ENCODE assay signal across 8 cellular contexts in the genomic region with DNA sequence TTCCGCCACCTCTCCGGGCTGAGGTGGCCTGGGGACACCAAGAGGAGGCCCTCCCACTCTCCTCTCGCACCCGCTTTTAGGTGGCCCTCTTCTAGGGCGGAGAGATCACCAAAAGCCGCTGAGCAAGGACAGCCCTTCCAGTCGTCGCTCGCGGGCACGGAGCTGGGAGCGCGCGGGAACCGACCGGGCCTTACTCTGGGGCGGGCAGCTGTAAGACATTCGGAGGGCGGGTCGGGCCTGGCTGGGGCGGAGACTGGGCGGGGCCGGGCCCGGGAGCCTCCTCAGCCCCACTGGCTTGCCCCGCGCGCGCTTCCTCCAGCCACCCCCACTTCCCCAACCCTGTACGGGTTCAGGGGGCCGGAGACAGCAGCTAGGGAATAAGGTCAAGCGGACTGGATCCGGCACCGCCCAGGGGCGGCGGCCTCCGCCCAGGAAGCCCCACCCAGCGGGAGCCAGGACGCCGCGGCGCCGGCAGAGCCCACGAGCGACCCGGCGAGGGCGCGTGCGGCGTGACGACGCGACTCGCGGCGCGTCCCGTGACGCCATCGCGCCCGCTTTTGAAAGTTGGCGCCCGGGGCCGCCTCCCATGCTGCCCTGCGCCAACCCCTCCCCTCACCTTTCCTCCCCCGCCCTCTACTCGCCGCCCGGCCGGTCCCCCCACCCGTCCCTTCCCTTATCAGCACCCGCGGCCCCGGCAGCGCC. TPM values are rescaled to one million over a fixed set of nuclear protein-coding genes. Genes with fewer than 3 reads are reported as not detected.
A peak's percentile ranks its signal among the peaks of the same experiment; 100 is the strongest.
DNase-seq lines count a peak whose midpoint lies in the region; ATAC-seq, FAIRE-seq and TF ChIP-seq lines count a peak whose summit lies in the region.

No MANE protein-coding gene starts in this region.

- peak; percentile 81 for DNase-seq in H54 (ENCODE audit: insufficient read length, low spot score)
- peak; percentile 88 for DNase-seq in LNCaP clone FGC (ENCODE audit: low read depth)
- peak; percentile 98 for DNase-seq in activated effector memory CD4-positive, alpha-beta T cell treated with anti-CD3 and anti-CD28 coated beads, Interleukin-2, amount 50 U/mL, for 16 hours
- DNase-seq in fibroblast of villous mesenchyme (ENCODE audit: low read depth): peak; percentile 98
- DNase-seq in neural crest cell (ENCODE audit: low read depth, low spot score): peak; percentile 83
- peak; percentile 98 for DNase-seq in stimulated activated naive CD8-positive, alpha-beta T cell treated with anti-CD3 and anti-CD28 coated beads, Interleukin-15, amount 100 ng/mL, for 72 hours

- H3K27me3 Mint-ChIP-seq in neural crest cell (ENCODE audit: low read depth): no peaks in the 10 kb centered on the region
- H3K27me3 Mint-ChIP-seq in stimulated activated naive CD8-positive, alpha-beta T cell treated with anti-CD3 and anti-CD28 coated beads, Interleukin-15, amount 100 ng/mL, for 72 hours: no peaks in the 10 kb centered on the region

- peak overlapping the region; percentile 70 for H3K4me3 ChIP-seq in LNCaP clone FGC (ENCODE audit: low read depth, low read length)
- peak overlapping the region; percentile 77 for H3K4me3 ChIP-seq in fibroblast of villous mesenchyme (ENCODE audit: low read depth, low read length)

- 0 out of 2 replicates have a peak, but pooled peaks cover 4% of the 10 kb centered on the region for H3K4me1 ChIP-seq in ES-I3 (ENCODE audit: insufficient read depth, low read length)

- peak overlapping the region; percentile 91 for H3K9ac ChIP-seq in ES-I3 (ENCODE audit: low read depth, low read length)

- peaks cover 30% of the 10 kb centered on the region for H3K4me1 Mint-ChIP-seq in neural crest cell
- peaks cover 55% of the 10 kb centered on the region for H3K4me1 Mint-ChIP-seq in stimulated activated naive CD8-positive, alpha-beta T cell treated with anti-CD3 and anti-CD28 coated beads, Interleukin-15, amount 100 ng/mL, for 72 hours

- peak; percentile 92 for ATAC-seq in stimulated activated naive CD8-positive, alpha-beta T cell treated with anti-CD3 and anti-CD28 coated beads, Interleukin-15, amount 100 ng/mL, for 72 hours

- peak overlapping the region; percentile 94 for H3K4me3 Mint-ChIP-seq in neural crest cell
- H3K4me3 Mint-ChIP-seq in stimulated activated naive CD8-positive, alpha-beta T cell treated with anti-CD3 and anti-CD28 coated beads, Interleukin-15, amount 100 ng/mL, for 72 hours: peak overlapping the region; percentile 89 to 94

- TF ChIP-seq CTCF in LNCaP clone FGC (IDR thresholded peaks at IDR 0.05; ENCODE audit: control insufficient read depth, extremely low read depth, insufficient read depth) (no peak), fibroblast of villous mesenchyme (IDR thresholded peaks at IDR 0.05; ENCODE audit: insufficient read depth, low read depth, low read length) (no peak), neural crest cell (conservative IDR thresholded peaks at IDR 0.05) (no peak)

- no peaks in the 10 kb centered on the region for H3K36me3 Mint-ChIP-seq in neural crest cell (ENCODE audit: low read depth)

- H3K9me3 Mint-ChIP-seq in neural crest cell: no peaks in the 10 kb centered on the region
- H3K9me3 Mint-ChIP-seq in stimulated activated naive CD8-positive, alpha-beta T cell treated with anti-CD3 and anti-CD28 coated beads, Interleukin-15, amount 100 ng/mL, for 72 hours: no peaks in the 10 kb centered on the region

- H3K27ac Mint-ChIP-seq in neural crest cell (ENCODE audit: unreplicated experiment): peak overlapping the region; percentile 84
- H3K27ac Mint-ChIP-seq in stimulated activated naive CD8-positive, alpha-beta T cell treated with anti-CD3 and anti-CD28 coated beads, Interleukin-15, amount 100 ng/mL, for 72 hours: peak overlapping the region; percentile 93 to 98

- no peaks in the 10 kb centered on the region for H3K9me3 ChIP-seq in ES-I3 (ENCODE audit: control insufficient read depth, insufficient read depth, low read length)

- peak; percentile 77 for FAIRE-seq in H54 (lab: Jason Lieb, UNC)

- no peaks in the 10 kb centered on the region for H3K36me3 ChIP-seq in ES-I3 (ENCODE audit: insufficient read depth, low read length)

- TF ChIP-seq POLR2A in H54 (IDR thresholded peaks at IDR 0.05; ENCODE audit: low read depth, low read length): peak; percentile 71
- peak; percentile 97 for TF ChIP-seq POLR2A in Raji (IDR thresholded peaks at IDR 0.05; ENCODE audit: insufficient read depth, low read depth, low read length)

RNA-seq across cellular contexts. Expression of a gene that starts 0.4 kb away (rescaled TPM):
- total RNA-seq in fibroblast of villous mesenchyme: 26.1 and 33.7 TPM in 2 replicates
- total RNA-seq in neural crest cell: 78.8 and 79.8 TPM in 2 replicates

RNA-seq across cellular contexts. Expression of a gene that starts 33.3 kb away (rescaled TPM):
- total RNA-seq in fibroblast of villous mesenchyme: 25.5 and 35.1 TPM in 2 replicates
- 60.6 and 65.7 TPM in 2 replicates for total RNA-seq in neural crest cell

Comparison
In these comparisons a context has a peak if more than half of its experiments do, and no peak if none do; other contexts are left out.
1. Peak in every context shown above with its lines: DNase-seq, ATAC-seq and H3K4me3 ChIP-seq.